9 cellular contexts compared by ENCODE assay signal in the genomic region with DNA sequence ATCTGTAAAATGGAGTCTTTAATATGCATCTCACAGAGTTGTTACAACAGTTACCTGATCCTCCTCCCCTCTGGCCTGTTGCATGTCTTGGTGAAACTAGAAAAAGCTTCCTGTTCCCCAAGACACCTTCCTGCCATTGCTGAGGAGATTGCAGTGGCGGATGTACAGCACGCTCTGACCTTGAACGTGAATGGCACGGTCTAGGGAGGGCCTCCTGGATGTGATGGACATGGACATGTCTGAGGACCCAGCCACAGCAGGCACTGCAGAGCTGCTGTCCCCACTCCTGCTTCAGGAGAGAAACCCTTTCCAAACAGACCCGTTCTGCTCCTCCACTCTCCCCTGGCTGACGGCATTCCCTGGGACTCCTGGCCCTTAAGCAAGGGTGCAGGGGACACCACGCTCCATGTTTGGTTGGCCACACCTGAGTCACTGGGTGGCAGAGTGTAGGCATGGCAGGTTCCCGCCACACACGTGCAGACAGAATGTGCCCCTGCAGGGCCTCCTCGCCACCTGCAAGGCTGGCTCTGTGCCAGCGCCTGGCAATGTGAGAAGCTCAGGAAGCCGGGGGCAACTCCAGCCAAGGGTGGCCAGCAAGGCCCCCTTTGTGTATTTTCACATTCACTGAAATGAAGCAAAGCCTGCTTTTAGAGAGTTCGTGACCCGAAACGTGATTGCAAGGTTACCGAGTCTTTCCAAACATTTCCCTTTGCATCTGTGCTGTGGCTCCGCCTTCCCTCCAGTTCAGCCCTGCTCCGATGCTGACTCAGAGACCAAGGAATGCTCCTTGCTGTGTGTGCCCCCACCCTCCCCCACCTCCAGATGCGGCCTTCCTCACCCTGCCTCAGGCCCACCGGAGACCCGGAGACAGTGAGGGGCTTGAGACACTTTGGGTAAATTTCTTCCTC. TPM values are rescaled to one million over a fixed set of nuclear protein-coding genes. Genes with fewer than 3 reads are reported as not detected.
DNase-seq lines count a peak whose midpoint lies in the region; ATAC-seq and TF ChIP-seq lines count a peak whose summit lies in the region.
"Had no signal": no experiment of that assay in that cellular context is flagged by ENCODE, and none has a peak within 500 bp of the region (broad histone marks: within the 10 kb centered on the region; RNA-seq: fewer than 3 reads in every experiment).

No MANE protein-coding gene starts in this region.

- intact Hi-C loops in dorsolateral prefrontal cortex (cut with DNase I): no loop called here

- peaks cover 28% of the 10 kb centered on the region for H3K4me1 ChIP-seq in mesodermal cell (ENCODE audit: control insufficient read depth, insufficient read depth, low read length, poor library complexity, severe bottlenecking)

- H3K36me3 Mint-ChIP-seq in activated naive CD8-positive, alpha-beta T cell treated with anti-CD3 and anti-CD28 coated beads, Interleukin-2, amount 50 U/mL, for 24 hours (ENCODE audit: low read depth): no peaks in the 10 kb centered on the region

- H3K27ac ChIP-seq in dorsolateral prefrontal cortex (no peak overlapping the region), mesodermal cell (ENCODE audit: low read depth, low read length, severe bottlenecking) (peak overlapping the region; percentile 30)
- H3K27ac ChIP-seq: KMS-11 had no signal

- H3K9me3 Mint-ChIP-seq in activated naive CD8-positive, alpha-beta T cell treated with anti-CD3 and anti-CD28 coated beads, Interleukin-2, amount 50 U/mL, for 24 hours: peaks cover 4% of the 10 kb centered on the region

- 37 to 50% methylated on average over 15 to 19 of the region's 21 CpGs for WGBS in mesodermal cell (ENCODE audit: insufficient coverage in 2 of 2), 2 experiments

- ATAC-seq in HG03571 (IDR thresholded peaks at IDR 0.05; ENCODE audit: unreplicated experiment) (no peak), GM19455 (IDR thresholded peaks at IDR 0.05; ENCODE audit: unreplicated experiment) (no peak)
- no peak for ATAC-seq in activated naive CD8-positive, alpha-beta T cell treated with anti-CD3 and anti-CD28 coated beads, Interleukin-2, amount 50 U/mL, for 24 hours

- TF ChIP-seq CTCF in dorsolateral prefrontal cortex (IDR thresholded peaks at IDR 0.05 in 54 of 56, conservative IDR thresholded peaks at IDR 0.05 in 2 of 56; ENCODE audit: low read depth in 1 of 56, partially characterized antibody in 56 of 56): no peak

- H3K9me3 ChIP-seq in mesodermal cell (ENCODE audit: control insufficient read depth, low read length): no peaks in the 10 kb centered on the region

- H3K36me3 ChIP-seq in mesodermal cell (ENCODE audit: control insufficient read depth, insufficient read depth, low read length): no peaks in the 10 kb centered on the region

- no peak overlapping the region for H3K27ac Mint-ChIP-seq in activated naive CD8-positive, alpha-beta T cell treated with anti-CD3 and anti-CD28 coated beads, Interleukin-2, amount 50 U/mL, for 24 hours

- peak; percentile 65 for DNase-seq in GM04504 (ENCODE audit: low read depth)
- peak; percentile 68 for DNase-seq in NCI-H226
- peak in 6 of 10 donors; percentile 24 to 44 (median 35) for DNase-seq in dorsolateral prefrontal cortex
- no peak for DNase-seq in activated naive CD8-positive, alpha-beta T cell treated with anti-CD3 and anti-CD28 coated beads, Interleukin-2, amount 50 U/mL, for 24 hours
- DNase-seq in activated T-cell treated with anti-CD3 and anti-CD28 coated beads, Interleukin-2, amount 50 U/mL, for 1 hour: no peak

- H3K4me3 ChIP-seq in dorsolateral prefrontal cortex (no peak overlapping the region), mesodermal cell (ENCODE audit: extremely low read depth, insufficient read depth, low read length, poor library complexity, severe bottlenecking) (no peak overlapping the region)

- no peaks in the 10 kb centered on the region for H3K4me1 Mint-ChIP-seq in activated naive CD8-positive, alpha-beta T cell treated with anti-CD3 and anti-CD28 coated beads, Interleukin-2, amount 50 U/mL, for 24 hours

- H3K27me3 ChIP-seq in dorsolateral prefrontal cortex: no peaks in the 10 kb centered on the region

- H3K27me3 Mint-ChIP-seq in activated naive CD8-positive, alpha-beta T cell treated with anti-CD3 and anti-CD28 coated beads, Interleukin-2, amount 50 U/mL, for 24 hours: no peaks in the 10 kb centered on the region

- no peak overlapping the region for H3K4me3 Mint-ChIP-seq in activated naive CD8-positive, alpha-beta T cell treated with anti-CD3 and anti-CD28 coated beads, Interleukin-2, amount 50 U/mL, for 24 hours

RNA-seq across cellular contexts. Expression of a gene that starts 46.0 kb away (rescaled TPM):
- total RNA-seq in dorsolateral prefrontal cortex: 1 to 10 TPM in 13 of 120 experiments, under 1 TPM in 94, not detected in 13; 0.16 to 3.3 (median 0.52) TPM
- 41.2 TPM for polyA plus RNA-seq in mesodermal cell (2013, experiment 1 of 2)
- 31.8 TPM for polyA plus RNA-seq in mesodermal cell (2013, experiment 2 of 2)

Comparison
In these comparisons a context has a peak if more than half of its experiments do, and no peak if none do; other contexts are left out.
1. DNase-seq: peak in GM04504 (single experiment), NCI-H226 (single experiment) and dorsolateral prefrontal cortex (6 of 10); none in activated naive CD8-positive, alpha-beta T cell treated with anti-CD3 and anti-CD28 coated beads, Interleukin-2, amount 50 U/mL, for 24 hours (single experiment) and activated T-cell treated with anti-CD3 and anti-CD28 coated beads, Interleukin-2, amount 50 U/mL, for 1 hour (single experiment).